In genomic region chr10:74151879-74152722, GRCh38 we compare ENCODE assay signal across 9 cellular contexts. TPM values are rescaled to one million over a fixed set of nuclear protein-coding genes. Genes with fewer than 3 reads are reported as not detected.
DNase-seq lines count a peak whose midpoint lies in the region; ATAC-seq, FAIRE-seq and TF ChIP-seq lines count a peak whose summit lies in the region.
"Had no signal": no experiment of that assay in that cellular context is flagged by ENCODE, and none has a peak within 500 bp of the region (broad histone marks: within the 10 kb centered on the region; RNA-seq: fewer than 3 reads in every experiment).

No MANE protein-coding gene starts in this region.

- TF ChIP-seq CTCF in AG04450 (IDR thresholded peaks at IDR 0.05; ENCODE audit: low read depth, low read length) (no peak), HFF-Myc (IDR thresholded peaks at IDR 0.05; ENCODE audit: low read depth, low read length, missing control alignments) (no peak), bronchial epithelial cell (IDR thresholded peaks at IDR 0.05; ENCODE audit: insufficient read depth, low read length, severe bottlenecking) (no peak)

- CTCF ChIA-PET in AG04450 (lab: Charles Lee) = interaction anchor here (0.7 to 2.5 kb wide), 8 partner anchors 15 to 266 kb away, joined by 3 to 10 read pairs (median 5); no protein-coding TSS in a partner anchor

- H3K27me3 ChIP-seq in AG04450 (ENCODE audit: control insufficient read depth, insufficient read depth, low read length) (no peaks in the 10 kb centered on the region), bronchial epithelial cell (ENCODE audit: control insufficient read depth, insufficient read depth, low read length) (no peaks in the 10 kb centered on the region), mononuclear cell (ENCODE audit: insufficient read depth, low read length) (no peaks in the 10 kb centered on the region)

- no peak overlapping the region for H3K27ac ChIP-seq in AG04450 (ENCODE audit: low read depth, low read length)

- H3K4me3 ChIP-seq in AG04450 (ENCODE audit: low read depth, low read length) = peak overlapping the region; percentile 98
- H3K4me3 ChIP-seq in HFF-Myc (replicated peaks; ENCODE audit: low read depth, low read length) = peak overlapping the region; percentile 89
- peak overlapping the region; percentile 83 for H3K4me3 ChIP-seq in bronchial epithelial cell (ENCODE audit: low read depth, low read length)
- H3K4me3 ChIP-seq in mononuclear cell (ENCODE audit: low read length) = peak overlapping the region; percentile 97

- FAIRE-seq in bronchial epithelial cell (lab: Jason Lieb, UNC) = no peak
- FAIRE-seq: endometrium had no signal

- POLR2A ChIA-PET in AG04450 (lab: Yijun Ruan, JAX) = interaction anchor here (1.1 kb wide), 2 partner anchors 24 to 38 kb away, joined by 5 to 6 read pairs; no protein-coding TSS in a partner anchor

- H3K4me1 ChIP-seq in mononuclear cell (ENCODE audit: insufficient read depth, low read length) = peaks cover 45% of the 10 kb centered on the region

- H3K36me3 ChIP-seq in bronchial epithelial cell (ENCODE audit: control insufficient read depth, insufficient read depth, low read length) = no peaks in the 10 kb centered on the region

- DNase-seq in AG04450 (ENCODE audit: low read depth, low spot score) (no peak), HFF-Myc (ENCODE audit: extremely low read depth, low read depth) (no peak), bronchial epithelial cell (ENCODE audit: low read depth) (no peak), NCI-H1048 (lab: John Stamatoyannopoulos, UW) (no peak), cortex of kidney (lab: John Stamatoyannopoulos, UW) (no peak), T1000 (lab: John Stamatoyannopoulos, UW) (no peak)

- H3K9me3 ChIP-seq in AG04450 (ENCODE audit: control insufficient read depth, insufficient read depth, low read length) = peaks cover 3% of the 10 kb centered on the region; the same call in 1 of the 2 replicates
- no peaks in the 10 kb centered on the region for H3K9me3 ChIP-seq in mononuclear cell (ENCODE audit: low read depth, low read length)

- no peak for ATAC-seq in GM21423 (IDR thresholded peaks at IDR 0.05; ENCODE audit: unreplicated experiment)

RNA-seq across cellular contexts. Expression of gene ADK, which starts 1.1 kb away (rescaled TPM):
- 31.3 and 41.9 TPM in 2 replicates for polyA plus RNA-seq in AG04450 (2011; rRNA removed)
- polyA minus RNA-seq in AG04450 (2011; rRNA and poly(A)+ RNA removed) = 9.2 and 16.1 TPM in 2 replicates
- total RNA-seq in bronchial epithelial cell (41.5 and 53.7 TPM in 2 replicates), mononuclear cell (34.2 TPM)

RNA-seq across cellular contexts. Expression of gene AP3M1, which starts 1.5 kb away (rescaled TPM):
- 52.0 and 70.7 TPM in 2 replicates for polyA plus RNA-seq in AG04450 (2011; rRNA removed)
- polyA minus RNA-seq in AG04450 (2011; rRNA and poly(A)+ RNA removed) = 30.3 and 48.3 TPM in 2 replicates
- total RNA-seq in bronchial epithelial cell (16.3 and 22.7 TPM in 2 replicates), mononuclear cell (21.2 TPM)
